In genomic region chrX:54452920-54453319, GRCh38 we compare ENCODE assay signal across 10 cellular contexts. TPM values are rescaled to one million over a fixed set of nuclear protein-coding genes. Genes with fewer than 3 reads are reported as not detected.
DNase-seq lines count a peak whose midpoint lies in the region; ATAC-seq and TF ChIP-seq lines count a peak whose summit lies in the region.
"Had no signal": no experiment of that assay in that cellular context is flagged by ENCODE, and none has a peak within 500 bp of the region (broad histone marks: within the 10 kb centered on the region; RNA-seq: fewer than 3 reads in every experiment).

No MANE protein-coding gene starts in this region.

- TF ChIP-seq CTCF in glutamatergic neuron (IDR thresholded peaks at IDR 0.05; ENCODE audit: partially characterized antibody, unreplicated experiment) (peak; percentile 36), esophagus squamous epithelium (IDR thresholded peaks at IDR 0.05) (no peak)

- peaks cover 3% of the 10 kb centered on the region for H3K27me3 Mint-ChIP-seq in glutamatergic neuron (ENCODE audit: unreplicated experiment)

- no peaks in the 10 kb centered on the region for H3K27me3 ChIP-seq in esophagus squamous epithelium

- peak overlapping the region; percentile 92 for H3K27ac Mint-ChIP-seq in glutamatergic neuron (ENCODE audit: unreplicated experiment)

- H3K36me3 ChIP-seq in esophagus squamous epithelium = peaks cover 0 to 41% (median 4%) of the 10 kb centered on the region in 3 donors

- H3K9me3 ChIP-seq in esophagus squamous epithelium = no peaks in the 10 kb centered on the region

- no peak overlapping the region for H3K4me3 ChIP-seq in esophagus squamous epithelium

- H3K4me1 ChIP-seq in esophagus squamous epithelium = no peaks in the 10 kb centered on the region

- H3K4me3 Mint-ChIP-seq in glutamatergic neuron (ENCODE audit: unreplicated experiment) = peak overlapping the region; percentile 58

- no peak for ATAC-seq in HG02763 (IDR thresholded peaks at IDR 0.05; ENCODE audit: unreplicated experiment)
- no peak for ATAC-seq in GM21717 (IDR thresholded peaks at IDR 0.05; ENCODE audit: unreplicated experiment)
- ATAC-seq in GM21619 (IDR thresholded peaks at IDR 0.05; ENCODE audit: unreplicated experiment) = no peak

- no peaks in the 10 kb centered on the region for H3K36me3 Mint-ChIP-seq in glutamatergic neuron (ENCODE audit: unreplicated experiment)

- 29 to 44% methylated on average over 2 of the region's 2 CpGs for WGBS in esophagus squamous epithelium, 2 donors

- no peak for TF ChIP-seq POLR2A in esophagus squamous epithelium (IDR thresholded peaks at IDR 0.05)

- peaks cover 4% of the 10 kb centered on the region for H3K9me3 Mint-ChIP-seq in glutamatergic neuron (ENCODE audit: unreplicated experiment)

- H3K27ac ChIP-seq in esophagus squamous epithelium = no peak overlapping the region

- intact Hi-C loops in esophagus squamous epithelium (cut with DNase I) = no loop called here

- H3K4me1 Mint-ChIP-seq in glutamatergic neuron (ENCODE audit: low read depth, unreplicated experiment) = peaks cover 5% of the 10 kb centered on the region

- peak; percentile 13 for DNase-seq in AG20443 (ENCODE audit: low spot score)
- DNase-seq in HCEC 1CT = peak; percentile 3
- peak; percentile 81 for DNase-seq in SK-N-DZ (ENCODE audit: low spot score)
- peak; percentile 40 for DNase-seq in glutamatergic neuron
- no peak for DNase-seq in esophagus squamous epithelium (lab: John Stamatoyannopoulos, UW)
- DNase-seq: amygdala, GDM1 had no signal

RNA-seq across cellular contexts. Expression of gene TSR2, which starts 12.7 kb away (rescaled TPM):
- 20.1 and 27.1 TPM in 2 replicates for polyA plus RNA-seq in SK-N-DZ (2014; cell fraction: cytosol; rRNA removed)
- 8.6 and 13.9 TPM in 2 replicates for polyA plus RNA-seq in SK-N-DZ (2014; cell fraction: nucleus; rRNA removed)
- 32.0 TPM for total RNA-seq in glutamatergic neuron (ENCODE audit: unreplicated experiment)
- 10 to 100 TPM; 10.7 to 19.8 (median 14.7) TPM for total RNA-seq in esophagus squamous epithelium

RNA-seq across cellular contexts. Expression of gene FGD1, which starts 43.1 kb away (rescaled TPM):
- polyA plus RNA-seq in SK-N-DZ (2014; cell fraction: cytosol; rRNA removed) = 6.3 and 7.4 TPM in 2 replicates
- 4.9 and 9.6 TPM in 2 replicates for polyA plus RNA-seq in SK-N-DZ (2014; cell fraction: nucleus; rRNA removed)
- total RNA-seq in glutamatergic neuron (ENCODE audit: unreplicated experiment) (18.8 TPM), esophagus squamous epithelium (1 to 10 TPM; 4.4 to 7.5 (median 5.5) TPM)
